ENCODE assay signal across 8 cellular contexts in the genomic region with DNA sequence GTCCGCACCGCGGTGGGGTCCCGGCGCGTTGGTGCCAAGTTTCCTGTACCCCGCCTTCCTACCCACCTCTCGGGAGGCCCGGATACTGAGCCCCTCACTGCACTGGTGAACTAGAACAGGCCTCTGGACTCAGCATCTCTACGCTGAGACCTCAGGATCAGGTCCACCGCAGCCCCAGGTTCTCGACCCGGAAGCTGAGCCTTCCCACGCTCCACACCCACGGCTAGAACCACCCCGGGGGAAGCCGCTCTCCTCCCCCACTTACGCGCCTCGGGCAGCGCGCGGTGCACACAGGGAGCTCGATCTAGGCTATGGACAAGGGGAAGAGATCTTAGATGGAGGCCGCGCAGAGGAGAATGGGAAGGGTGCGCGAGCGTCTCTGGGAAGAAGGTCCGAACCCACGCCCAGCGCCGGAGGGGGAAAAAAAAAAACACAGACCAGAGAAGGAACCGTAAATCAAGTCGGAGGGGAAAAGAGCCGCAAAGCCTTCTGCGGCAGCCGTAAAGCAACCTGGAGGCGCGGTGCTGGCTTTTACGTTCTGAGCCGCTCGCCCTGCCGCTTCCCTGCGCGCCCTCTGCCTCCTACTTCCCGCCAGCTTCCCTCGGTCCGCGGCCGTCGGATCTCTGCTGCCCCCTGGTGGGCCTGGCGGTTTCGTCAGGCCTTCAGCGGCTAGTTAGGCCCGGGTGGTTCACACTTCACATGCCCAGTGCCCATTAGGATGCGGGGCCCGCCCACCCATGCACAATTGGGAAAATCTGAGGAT. TPM values are rescaled to one million over a fixed set of nuclear protein-coding genes. Genes with fewer than 3 reads are reported as not detected.
DNase-seq lines count a peak whose midpoint lies in the region; FAIRE-seq and TF ChIP-seq lines count a peak whose summit lies in the region.

TSS of gene RAD52 (minus strand) at position 358 of the 763 bp plus-strand sequence. CDS start 16,636 bp downstream, outside the sequence.

- TF ChIP-seq CTCF in GM20000 (IDR thresholded peaks at IDR 0.05; ENCODE audit: extremely low read depth, missing control alignments) (peak; percentile 79), H1 (IDR thresholded peaks at IDR 0.05; ENCODE audit: control extremely low read depth in 1 of 3, insufficient read depth in 1 of 3, low read depth in 1 of 3, low read length in 3 of 3) (peak; percentile 86 to 96 (median 91))

- no peaks in the 10 kb centered on the region for H3K4me1 ChIP-seq in H1 (replicated peaks in 1 of 4; ENCODE audit: control insufficient read depth in 3 of 4, insufficient read depth in 4 of 4, low read length in 3 of 4)
- peaks cover 10% of the 10 kb centered on the region for H3K4me1 ChIP-seq in mesenchymal stem cell (ENCODE audit: control insufficient read depth, insufficient read depth, low read depth, low read length)

- CTCF ChIA-PET in H1 (lab: Charles Lee; ENCODE audit: partially characterized antibody): interaction anchor here (0.6 to 1.6 kb wide), 13 partner anchors 9 to 734 kb away, joined by 3 to 9 read pairs (median 3); no protein-coding TSS in a partner anchor

- no peak; a peak in 1 of 3 replicates for TF ChIP-seq EP300 in H1 (IDR thresholded peaks at IDR 0.05; ENCODE audit: borderline replicate concordance in 1 of 2, low read depth in 2 of 2, low read length in 2 of 2)

- H3K27ac ChIP-seq in H1 (ENCODE audit: low read depth, low read length) (peak within 1 kb of the TSS; percentile 94), mesenchymal stem cell (ENCODE audit: low read length, poor library complexity, severe bottlenecking) (peak within 1 kb of the TSS; percentile 99)

- H2AFZ ChIP-seq in H1 (ENCODE audit: low read length) (peak within 1 kb of the TSS; percentile 67; the same call in 1 of the 2 replicates), mesenchymal stem cell (ENCODE audit: low read depth, low read length) (peak within 1 kb of the TSS; percentile 79)

- H3K4ac ChIP-seq in H1 (replicated peaks; ENCODE audit: insufficient read length, low read depth, low read length) (peak within 1 kb of the TSS; percentile 92), mesenchymal stem cell (ENCODE audit: low read depth in 1 of 2, low read length in 2 of 2) (peak within 1 kb of the TSS; percentile 89 to 98)

- peaks cover 4% of the 10 kb centered on the region; the same call in 1 of the 2 replicates for H3K79me1 ChIP-seq in H1 (ENCODE audit: low read depth, low read length)
- H3K79me1 ChIP-seq in mesenchymal stem cell (replicated peaks; ENCODE audit: low read length, poor library complexity, severe bottlenecking): no peaks in the 10 kb centered on the region

- H3K18ac ChIP-seq in H1 (ENCODE audit: extremely low read depth, low read length): peak within 1 kb of the TSS; percentile 91; the same call in 1 of the 2 replicates
- H3K18ac ChIP-seq in mesenchymal stem cell (ENCODE audit: low read depth in 1 of 2, low read length in 2 of 2): peak within 1 kb of the TSS; percentile 90 to 98

- WGBS in H1 (ENCODE audit: extremely low coverage in 1 of 2, insufficient coverage in 1 of 2, insufficient read length in 1 of 2, insufficient replicate concordance in 2 of 2, low coverage in 1 of 2, low lambda C conversion rate in 2 of 2, missing lambda C conversion rate in 1 of 2), 2 experiments: 1% methylated on average over 44 of the region's 58 CpGs; no CpG with 5 or more reads in 1 of the 2 experiments
- 0% methylated on average over 45 of the region's 58 CpGs for WGBS in mesenchymal stem cell

- peak within 1 kb of the TSS; percentile 71 to 75 for H3K4me2 ChIP-seq in H1 (ENCODE audit: insufficient read depth in 1 of 2, low read depth in 2 of 2, low read length in 2 of 2)
- peak within 1 kb of the TSS; percentile 54 for H3K4me2 ChIP-seq in mesenchymal stem cell (ENCODE audit: low read length, poor library complexity, severe bottlenecking)

- no peak within 1 kb of the TSS for H3K23ac ChIP-seq in H1 (ENCODE audit: insufficient read length)
- H3K23ac ChIP-seq in mesenchymal stem cell (ENCODE audit: low read length in 2 of 2): peak within 1 kb of the TSS; percentile 2 to 96

- peak; percentile 69 to 77 for TF ChIP-seq RAD21 in H1 (IDR thresholded peaks at IDR 0.05 in 1 of 2, conservative IDR thresholded peaks at IDR 0.05 in 1 of 2; ENCODE audit: low read depth in 2 of 2, low read length in 2 of 2)

- H4K5ac ChIP-seq in H1 (ENCODE audit: insufficient read length, low read depth, low read length): peak within 1 kb of the TSS; percentile 89

- H3K14ac ChIP-seq in H1 (ENCODE audit: insufficient read length) (no peak within 1 kb of the TSS), mesenchymal stem cell (ENCODE audit: low read length in 2 of 2) (peak within 1 kb of the TSS in 1 of 2 experiments; percentile 61)

- no peak for FAIRE-seq in H1 (lab: Jason Lieb, UNC)

- peaks cover 0 to 28% of the 10 kb centered on the region in 2 experiments; a peak in 2 of 4 replicates for H3K79me2 ChIP-seq in H1 (ENCODE audit: control insufficient read depth in 1 of 2, insufficient read depth in 2 of 2, low read length in 2 of 2)

- no peaks in the 10 kb centered on the region for H3K9me3 ChIP-seq in H1 (ENCODE audit: insufficient read depth in 2 of 2, low read depth in 1 of 2, low read length in 1 of 2)
- H3K9me3 ChIP-seq in mesenchymal stem cell (ENCODE audit: control insufficient read depth, low read length): no peaks in the 10 kb centered on the region

- peak within 1 kb of the TSS; percentile 82 for H2BK120ac ChIP-seq in H1 (replicated peaks; ENCODE audit: low read depth, low read length)
- H2BK120ac ChIP-seq in mesenchymal stem cell (ENCODE audit: low read depth, low read length): peak within 1 kb of the TSS; percentile 54

- H2BK20ac ChIP-seq in H1 (ENCODE audit: low read length): no peak within 1 kb of the TSS

- no peaks in the 10 kb centered on the region for H3K36me3 ChIP-seq in H1 (ENCODE audit: control insufficient read depth in 2 of 4, insufficient read depth in 4 of 4, low read length in 3 of 4)
- no peaks in the 10 kb centered on the region for H3K36me3 ChIP-seq in mesenchymal stem cell (ENCODE audit: control insufficient read depth in 1 of 2, insufficient read depth in 2 of 2, low read depth in 1 of 2, low read length in 2 of 2)

- peak within 1 kb of the TSS; percentile 88 for H4K91ac ChIP-seq in H1 (replicated peaks; ENCODE audit: insufficient read length, low read length)
- peak within 1 kb of the TSS; percentile 90 for H4K91ac ChIP-seq in mesenchymal stem cell (ENCODE audit: low read length)

- no peaks in the 10 kb centered on the region for H4K20me1 ChIP-seq in H1 (replicated peaks in 1 of 2; ENCODE audit: control insufficient read depth in 1 of 2, insufficient read depth in 2 of 2, low read length in 2 of 2)

- DNase-seq in COLO829 (ENCODE audit: low spot score) (peak; percentile 91), GM20000 (ENCODE audit: low spot score) (peak; percentile 89), HT1080 (ENCODE audit: low read depth) (peak; percentile 100), NOMO-1 treated with DMSO at 0.1 percent for 48 hours (lab: John Stamatoyannopoulos, UW; ENCODE audit: unreplicated experiment) (peak; percentile 99), H1 (ENCODE audit: low read depth in 1 of 2, low spot score in 2 of 2) (peak; percentile 98 to 100), mesenchymal stem cell (peak; percentile 99)
- DNase-seq in activated CD8-positive, alpha-beta memory T cell treated with anti-CD3 and anti-CD28 coated beads for 48 hours (ENCODE audit: low read depth in 2 of 3, low spot score in 2 of 3): peak; percentile 93 to 99 (median 97)
- DNase-seq in stimulated activated CD8-positive, alpha-beta memory T cell treated with anti-CD3 and anti-CD28 coated beads, Interleukin-15, amount 100 ng/mL, for 1 hour (ENCODE audit: low read depth): peak; percentile 97

- H2AK5ac ChIP-seq in H1 (ENCODE audit: low read depth, low read length) (no peak within 1 kb of the TSS), mesenchymal stem cell (ENCODE audit: low read length, severe bottlenecking) (peak within 1 kb of the TSS; percentile 78)

- H2BK15ac ChIP-seq in H1 (ENCODE audit: low read length): no peak within 1 kb of the TSS
- peak within 1 kb of the TSS; percentile 89 for H2BK15ac ChIP-seq in mesenchymal stem cell (ENCODE audit: low read depth, poor library complexity, severe bottlenecking)

- POLR2A ChIA-PET in H1 (lab: Charles Lee; ENCODE audit: partially characterized antibody): interaction anchor here (0.6 to 2.2 kb wide), 23 partner anchors 8 to 484 kb away, joined by 3 to 9 read pairs (median 3); no protein-coding TSS in a partner anchor

- H3K4me3 ChIP-seq in H1 (ENCODE audit: extremely low read depth in 1 of 4, insufficient read depth in 2 of 4, low read depth in 3 of 4, low read length in 4 of 4) (peak within 1 kb of the TSS; percentile 84 to 94 (median 86)), mesenchymal stem cell (ENCODE audit: insufficient read depth in 1 of 2, low read depth in 1 of 2, low read length in 2 of 2) (peak within 1 kb of the TSS; percentile 80 to 97)

- peak within 1 kb of the TSS; percentile 68 for H2BK12ac ChIP-seq in H1 (ENCODE audit: low read depth, low read length)
- H2BK12ac ChIP-seq in mesenchymal stem cell (ENCODE audit: low read length in 2 of 2): peak within 1 kb of the TSS in 1 of 2 experiments; percentile 59

- H2BK5ac ChIP-seq in H1 (ENCODE audit: low read depth, low read length): peak within 1 kb of the TSS; percentile 92
- peak within 1 kb of the TSS; percentile 95 for H2BK5ac ChIP-seq in mesenchymal stem cell (ENCODE audit: low read depth, low read length, poor library complexity, severe bottlenecking)

- H3K27me3 ChIP-seq in H1 (replicated peaks in 1 of 4; ENCODE audit: control insufficient read depth in 3 of 4, extremely low read depth in 1 of 4, insufficient read depth in 3 of 4, low read length in 3 of 4): no peaks in the 10 kb centered on the region
- no peaks in the 10 kb centered on the region for H3K27me3 ChIP-seq in mesenchymal stem cell (ENCODE audit: control insufficient read depth in 1 of 2, insufficient read depth in 1 of 2, low read length in 2 of 2)

- peak; percentile 69 to 91 for TF ChIP-seq POLR2A in H1 (IDR thresholded peaks at IDR 0.05; ENCODE audit: control extremely low read depth in 1 of 2, low read depth in 2 of 2, low read length in 2 of 2)

- H3K23me2 ChIP-seq in H1 (ENCODE audit: low read depth, low read length): no peaks in the 10 kb centered on the region; the same call in 1 of the 2 replicates

- H4K8ac ChIP-seq in H1 (ENCODE audit: extremely low read depth, insufficient read depth, low read length) (peak within 1 kb of the TSS; percentile 96), mesenchymal stem cell (ENCODE audit: low read length) (peak within 1 kb of the TSS; percentile 99)

- peak within 1 kb of the TSS; percentile 82 for H3K56ac ChIP-seq in H1 (replicated peaks; ENCODE audit: insufficient read length, low read depth, low read length)

- peak within 1 kb of the TSS; percentile 63 to 89 (median 76) for H3K9ac ChIP-seq in H1 (replicated peaks in 1 of 4; ENCODE audit: extremely low read depth in 1 of 4, low read depth in 3 of 4, low read length in 3 of 4)
- H3K9ac ChIP-seq in mesenchymal stem cell (ENCODE audit: low read length): peak within 1 kb of the TSS; percentile 95

RNA-seq across cellular contexts. Expression of gene RAD52, which starts in this region (rescaled TPM):
- total RNA-seq in HT1080 (2014; rRNA removed; shearing (Covaris generic)): 9.9 and 21.9 TPM in 2 replicates
- 8.3 and 10.7 TPM in 2 replicates for polyA plus RNA-seq in HT1080 (2015; cell fraction: cytosol; rRNA removed)
- polyA plus RNA-seq in HT1080 (2015; cell fraction: nucleus; rRNA removed): 63.0 and 76.0 TPM in 2 replicates
- 14.3 and 18.1 TPM in 2 replicates for total RNA-seq in H1 (2021; fragmentation: NEBNext Ultra II Directional; extraction: Animal tissue kit (Norgen Biotek cat#: 25700))
- 10.6 and 12.5 TPM in 2 replicates for polyA plus RNA-seq in H1 (2011; rRNA removed)
- polyA plus RNA-seq in H1 (2011; cell fraction: cytosol; rRNA removed): 15.3 TPM
- 38.5 TPM for polyA plus RNA-seq in H1 (2011; cell fraction: nucleus; rRNA removed)
- polyA plus RNA-seq in H1 (2012, experiment 1 of 2): 16.4 to 21.2 TPM (median 18.4 TPM) in 4 replicates
- 1.8 TPM for polyA plus RNA-seq in H1 (2012, experiment 2 of 2)
- polyA plus RNA-seq in H1 (2013, experiment 1 of 2): 13.9 TPM
- polyA plus RNA-seq in H1 (2013, experiment 2 of 2): 11.4 TPM
- polyA minus RNA-seq in H1 (2011; rRNA and poly(A)+ RNA removed): 27.1 and 38.3 TPM in 2 replicates
- 17.1 TPM for polyA minus RNA-seq in H1 (2011; cell fraction: cytosol; rRNA and poly(A)+ RNA removed)
- 28.5 TPM for polyA minus RNA-seq in H1 (2011; cell fraction: nucleus; rRNA and poly(A)+ RNA removed)
- polyA plus RNA-seq in mesenchymal stem cell (2013, experiment 1 of 2): 4.0 TPM
- polyA plus RNA-seq in mesenchymal stem cell (2013, experiment 2 of 2): 4.5 TPM

Comparison
In these comparisons a context has a peak if more than half of its experiments do, and no peak if none do; other contexts are left out.
1. Peak in every context shown above with its lines: DNase-seq, H3K4me3 ChIP-seq and H3K27ac ChIP-seq.